In the genomic region with DNA sequence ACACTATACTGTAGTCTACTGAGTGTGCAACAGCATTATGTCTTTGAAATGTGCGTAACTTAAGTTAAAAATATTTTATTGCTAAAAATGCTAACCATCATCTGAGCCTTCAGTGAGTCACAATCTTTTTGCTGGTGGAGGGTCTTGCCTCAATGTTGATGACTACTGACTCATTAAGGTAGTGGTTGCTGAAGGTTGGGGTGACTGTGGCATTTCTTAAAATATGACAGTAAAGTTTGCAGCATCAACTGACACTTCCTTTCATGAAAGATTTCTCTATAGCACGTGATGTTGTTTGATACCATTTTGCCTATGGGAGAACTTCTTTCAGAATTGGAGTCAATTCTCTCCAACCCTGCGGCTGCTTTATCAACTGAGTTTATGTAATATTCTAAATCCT, we compare ENCODE assay signal across 17 cellular contexts. TPM values are rescaled to one million over a fixed set of nuclear protein-coding genes. Genes with fewer than 3 reads are reported as not detected.
"Had no signal": no experiment of that assay in that cellular context is flagged by ENCODE, and none has a peak within 500 bp of the region (broad histone marks: within the 10 kb centered on the region; RNA-seq: fewer than 3 reads in every experiment).

No MANE protein-coding gene starts in this region.

- H3K9me3 Mint-ChIP-seq: dendritic cell treated with granulocyte-macrophage colony-stimulating factor and Interleukin-4, amounts not matched to agents 40 ng/mL and 50 ng/mL, for 4 days; effector memory CD8-positive, alpha-beta T cell had no signal

- H3K4me3 Mint-ChIP-seq: dendritic cell treated with granulocyte-macrophage colony-stimulating factor and Interleukin-4, amounts not matched to agents 40 ng/mL and 50 ng/mL, for 4 days; effector memory CD8-positive, alpha-beta T cell; naive thymus-derived CD4-positive, alpha-beta T cell; neural crest cell had no signal

- H3K27ac Mint-ChIP-seq: dendritic cell treated with granulocyte-macrophage colony-stimulating factor and Interleukin-4, amounts not matched to agents 40 ng/mL and 50 ng/mL, for 4 days; effector memory CD8-positive, alpha-beta T cell; naive thymus-derived CD4-positive, alpha-beta T cell had no signal

- H3K27me3 Mint-ChIP-seq: dendritic cell treated with granulocyte-macrophage colony-stimulating factor and Interleukin-4, amounts not matched to agents 40 ng/mL and 50 ng/mL, for 4 days had no signal

- DNase-seq: effector memory CD8-positive, alpha-beta T cell; gastrocnemius medialis; heart right ventricle; hypothalamus; islet precursor cell; mammary epithelial cell; naive thymus-derived CD4-positive, alpha-beta T cell; ovary; small intestine; stimulated activated CD4-positive, alpha-beta T cell treated with anti-CD3 and anti-CD28 coated beads, Interleukin-12 subunit alpha, Interleukin-12 subunit beta, amount 100 ng/mL, for 4 hours; stimulated activated naive CD4-positive, alpha-beta T cell treated with Interleukin-2 at 50 U/mL for 16 hours; upper lobe of right lung had no signal

- H3K4me1 Mint-ChIP-seq: neural crest cell had no signal

- ATAC-seq: effector memory CD8-positive, alpha-beta T cell; gastrocnemius medialis; heart right ventricle; left lobe of liver; naive thymus-derived CD4-positive, alpha-beta T cell; upper lobe of right lung had no signal

RNA-seq across cellular contexts. Expression of a gene that starts 12.6 kb away (rescaled TPM):
- total RNA-seq: mononuclear cell, neural crest cell, vagina had no signal
